ENCODE assay signal across 7 cellular contexts in genomic region chr12:94644622-94645021, GRCh38. TPM values are rescaled to one million over a fixed set of nuclear protein-coding genes. Genes with fewer than 3 reads are reported as not detected.
A peak's percentile ranks its signal among the peaks of the same experiment; 100 is the strongest.
DNase-seq lines count a peak whose midpoint lies in the region; ATAC-seq, FAIRE-seq and TF ChIP-seq lines count a peak whose summit lies in the region.

No MANE protein-coding gene starts in this region.

- CTCF ChIA-PET in GM12878 (lab: Yijun Ruan, JAX) = interaction anchor here (1.0 to 1.6 kb wide), 4 partner anchors 21 to 231 kb away, joined by 3 to 6 read pairs (median 3); no protein-coding TSS in a partner anchor
- CTCF ChIA-PET in naive thymus-derived CD4-positive, alpha-beta T cell (lab: Charles Lee) = interaction anchor here (0.6 kb wide), 1 partner anchor 197 kb away, joined by 3 read pairs; no protein-coding TSS in a partner anchor
- CTCF ChIA-PET in WTC11 (lab: Charles Lee) = no interaction called here

- no peak overlapping the region for H2AFZ ChIP-seq in GM12878 (ENCODE audit: control insufficient read depth, low read depth, low read length)

- no peak overlapping the region for H3K9ac ChIP-seq in GM12878 (ENCODE audit: control insufficient read depth, insufficient read depth, low read length)

- 0% methylated on average over 4 of the region's 4 CpGs for WGBS in GM12878 (ENCODE audit: insufficient coverage, insufficient replicate concordance, low lambda C conversion rate, missing lambda C conversion rate)

- peaks cover 27 to 87% (median 43%) of the 10 kb centered on the region in 5 donors for H3K27me3 Mint-ChIP-seq in naive thymus-derived CD4-positive, alpha-beta T cell
- H3K27me3 Mint-ChIP-seq in WTC11 (ENCODE audit: low read depth) = peaks cover 29% of the 10 kb centered on the region

- 0 out of 2 replicates have a peak, but pooled peaks cover 6% of the 10 kb centered on the region for H4K20me1 ChIP-seq in GM12878 (ENCODE audit: control insufficient read depth, insufficient read depth)

- SMC1A ChIA-PET in GM12878 (lab: Charles Lee; ENCODE audit: uncharacterized antibody, unreplicated experiment) = interaction anchor here (0.8 to 2.8 kb wide), 8 partner anchors 21 to 231 kb away, joined by 3 to 23 read pairs (median 4); no protein-coding TSS in a partner anchor

- POLR2A ChIA-PET in GM12878 (lab: Charles Lee) (interaction anchor here (0.6 to 1.3 kb wide), 4 partner anchors 21 to 119 kb away, joined by 3 to 8 read pairs (median 6); no protein-coding TSS in a partner anchor), WTC11 (lab: Charles Lee) (no interaction called here)
- POLR2A ChIA-PET in naive thymus-derived CD4-positive, alpha-beta T cell (lab: Charles Lee) = no interaction called here

- H3K36me3 Mint-ChIP-seq in naive thymus-derived CD4-positive, alpha-beta T cell = peaks cover 0 to 7% (median 2%) of the 10 kb centered on the region in 5 donors
- H3K36me3 Mint-ChIP-seq in WTC11 = no peaks in the 10 kb centered on the region

- no peaks in the 10 kb centered on the region for H3K9me3 ChIP-seq in GM12878 (replicated peaks; ENCODE audit: control insufficient read depth, insufficient read depth, low read length)
- no peaks in the 10 kb centered on the region for H3K9me3 ChIP-seq in naive thymus-derived CD4-positive, alpha-beta T cell (ENCODE audit: control insufficient read depth in 2 of 3, low read length in 3 of 3)

- H3K36me3 ChIP-seq in GM12878 (ENCODE audit: control insufficient read depth in 2 of 2, insufficient read depth in 2 of 2, low read length in 1 of 2) = no peaks in the 10 kb centered on the region
- no peaks in the 10 kb centered on the region for H3K36me3 ChIP-seq in naive thymus-derived CD4-positive, alpha-beta T cell (ENCODE audit: control insufficient read depth in 2 of 3, insufficient read depth in 3 of 3, low read length in 3 of 3)

- H3K9me3 Mint-ChIP-seq in naive thymus-derived CD4-positive, alpha-beta T cell = peaks cover 0 to 4% (median 0%) of the 10 kb centered on the region in 11 donors
- H3K9me3 Mint-ChIP-seq in WTC11 = no peaks in the 10 kb centered on the region

- BruUV-seq in GM12878 (replicated peaks; lab: Mats Ljungman, UMichigan) = no TSS peak

- no peak overlapping the region for H3K27ac Mint-ChIP-seq in naive thymus-derived CD4-positive, alpha-beta T cell
- H3K27ac Mint-ChIP-seq in WTC11 = no peak overlapping the region

- intact Hi-C loops in GM12878 (cut with micrococcal nuclease; ENCODE audit: unreplicated experiment) = loop anchor here (5.0 to 10.0 kb wide), 2 partner anchors 82 to 120 kb away; no protein-coding TSS in a partner anchor
- intact Hi-C loops in naive thymus-derived CD4-positive, alpha-beta T cell (cut with micrococcal nuclease) = loop anchor here (5.0 to 10.0 kb wide), 3 partner anchors 42 to 512 kb away; partner anchors contain the start of gene PLXNC1 (in 1 of the 2)

- TF ChIP-seq EP300 in GM12878 (IDR thresholded peaks at IDR 0.05; ENCODE audit: borderline replicate concordance in 1 of 2, control insufficient read depth in 1 of 2, low read depth in 2 of 2, low read length in 2 of 2) = no peak

- peak overlapping the region in 2 of 10 donors; percentile 30 to 67 for H3K4me3 Mint-ChIP-seq in naive thymus-derived CD4-positive, alpha-beta T cell
- H3K4me3 Mint-ChIP-seq in WTC11 = no peak overlapping the region

- in situ Hi-C loops in GM12878 (cut with MboI) = no loop called here

- no peaks in the 10 kb centered on the region for H3K27me3 ChIP-seq in GM12878 (replicated peaks in 1 of 2; ENCODE audit: control insufficient read depth in 2 of 2, insufficient read depth in 2 of 2, low read length in 1 of 2)
- peaks cover 3 to 11% of the 10 kb centered on the region in 2 donors for H3K27me3 ChIP-seq in naive thymus-derived CD4-positive, alpha-beta T cell (ENCODE audit: control insufficient read depth in 2 of 2, insufficient read depth in 2 of 2, low read length in 2 of 2)

- H3K4me3 ChIP-seq in GM12878 = no peak overlapping the region
- H3K4me3 ChIP-seq in naive thymus-derived CD4-positive, alpha-beta T cell (ENCODE audit: low read length) = no peak overlapping the region

- RAD21 ChIA-PET in GM12878 (lab: Charles Lee; ENCODE audit: unreplicated experiment) = interaction anchor here (1.1 to 9.0 kb wide), 2 partner anchors 22 to 40 kb away, joined by 4 to 68 read pairs; no protein-coding TSS in a partner anchor

- TF ChIP-seq POLR2A in GM12878 (IDR thresholded peaks at IDR 0.05; ENCODE audit: low read depth, low read length) = no peak

- peaks cover 32% of the 10 kb centered on the region for H3K4me1 ChIP-seq in GM12878 (ENCODE audit: control insufficient read depth, insufficient read depth, low read length)
- no peaks in the 10 kb centered on the region for H3K4me1 ChIP-seq in naive thymus-derived CD4-positive, alpha-beta T cell (ENCODE audit: control insufficient read depth in 2 of 2, insufficient read depth in 2 of 2, low read length in 2 of 2)

- no peak for TF ChIP-seq RAD21 in GM12878 (IDR thresholded peaks at IDR 0.05; ENCODE audit: insufficient read depth, low read depth, low read length)

- no peak for TF ChIP-seq CTCF in GM12878 (IDR thresholded peaks at IDR 0.05 in 2 of 3, conservative IDR thresholded peaks at IDR 0.05 in 1 of 3; ENCODE audit: control insufficient read depth in 2 of 3, extremely low read depth in 1 of 3, insufficient read depth in 1 of 3, low read depth in 3 of 3, low read length in 3 of 3)
- TF ChIP-seq CTCF in WTC11 (IDR thresholded peaks at IDR 0.05) = no peak

- peak; percentile 49 for DNase-seq in GM12878 (ENCODE audit: low read depth, low spot score)
- DNase-seq in naive thymus-derived CD4-positive, alpha-beta T cell = no peak
- no peak for DNase-seq in SHP77 (lab: John Stamatoyannopoulos, UW)
- no peak for DNase-seq in HUDEP-2 (lab: John Stamatoyannopoulos, UW; ENCODE audit: unreplicated experiment in 76 of 76)
- no peak for DNase-seq in WTC11 (ENCODE audit: low spot score)

- ATAC-seq in GM19324 (IDR thresholded peaks at IDR 0.05; ENCODE audit: low FRiP score, unreplicated experiment) (peak; percentile 30), HG03378 (IDR thresholded peaks at IDR 0.05; ENCODE audit: unreplicated experiment) (peak; percentile 41), GM12878 (peak; percentile 76), WTC11 (no peak)
- ATAC-seq in naive thymus-derived CD4-positive, alpha-beta T cell = peak; percentile 71

- peaks cover 14 to 45% (median 24%) of the 10 kb centered on the region in 7 donors for H3K4me1 Mint-ChIP-seq in naive thymus-derived CD4-positive, alpha-beta T cell
- H3K4me1 Mint-ChIP-seq in WTC11 = peaks cover 7% of the 10 kb centered on the region

- H3K27ac ChIP-seq in GM12878 (ENCODE audit: control insufficient read depth, insufficient read depth) = no peak overlapping the region
- no peak overlapping the region for H3K27ac ChIP-seq in naive thymus-derived CD4-positive, alpha-beta T cell (ENCODE audit: low read depth, low read length)

- H3K4me2 ChIP-seq in GM12878 (ENCODE audit: control insufficient read depth, insufficient read depth) = peak overlapping the region; percentile 46

- no peak for FAIRE-seq in GM12878 (lab: Jason Lieb, UNC)

- peaks cover 11% of the 10 kb centered on the region for H3K79me2 ChIP-seq in GM12878 (ENCODE audit: control insufficient read depth, insufficient read depth, low read length)

TF ChIP-seq in GM12878, 131 proteins besides CTCF, POLR2A, EP300 and RAD21 (continues in another document):
- TF ChIP-seq CREB1 (IDR thresholded peaks at IDR 0.05; ENCODE audit: low read depth) (peak; percentile 48; the same call in 1 of the 2 replicates), TBL1XR1 (IDR thresholded peaks at IDR 0.05; ENCODE audit: low read depth, low read length) (no peak)

TF ChIP-seq in WTC11, 78 proteins besides CTCF, POLR2A, EP300 and RAD21:
- TF ChIP-seq NR2C2 (CRISPR knock-in tag; IDR thresholded peaks at IDR 0.05) (no peak), USF1 (CRISPR knock-in tag; IDR thresholded peaks at IDR 0.05) (no peak)

RNA-seq across cellular contexts. Expression of gene TMCC3, which starts 5.7 kb away (rescaled TPM):
- total RNA-seq in GM12878 (2013; cell fraction: nucleolus; rRNA removed) = 35.4 and 38.9 TPM in 2 replicates
- total RNA-seq in GM12878 (2014; rRNA removed) (12.4 and 14.2 TPM in 2 replicates), GM12878 (2014; rRNA removed; fragmentation: Illumina TruSeq; extraction: Trizol) (12.4 and 12.5 TPM in 2 replicates), GM12878 (2021) (20.5 and 22.5 TPM in 2 replicates), WTC11 (2021) (2.0 to 2.4 TPM (median 2.2 TPM) in 3 replicates)
- 7.7 TPM for polyA plus RNA-seq in GM12878 (2011; ENCODE audit: low read depth)
- polyA plus RNA-seq in GM12878 (2011; rRNA removed) (29.8 and 32.5 TPM in 2 replicates), GM12878 (2014; fragmentation: Illumina TruSeq; extraction: Trizol) (17.0 and 17.1 TPM in 2 replicates), GM12878 (2014; fragmentation: Nextera tagmentation; extraction: Ambion mirVana) (1 to 10 TPM; 5.8 to 6.5 TPM), GM12878 (2014; rRNA removed) (11.1 and 12.7 TPM in 2 replicates), GM12878 (2016; fragmentation: Nextera tagmentation; extraction: Ambion mirVana) (10 to 100 TPM in 1 of 2 experiments, 1 to 10 TPM in 1; 9.0 to 13.2 TPM)
- polyA plus RNA-seq in GM12878 (2011; cell fraction: cytosol; rRNA removed) = 21.1 and 22.9 TPM in 2 replicates
- 17.9 and 19.0 TPM in 2 replicates for polyA plus RNA-seq in GM12878 (2011; cell fraction: nucleus; rRNA removed)
- polyA plus RNA-seq in GM12878 (2012) = 9.7 and 12.6 TPM in 2 replicates
- polyA minus RNA-seq in GM12878 (2011; rRNA and poly(A)+ RNA removed) = 50.0 and 53.8 TPM in 2 replicates
- 12.6 and 13.5 TPM in 2 replicates for polyA minus RNA-seq in GM12878 (2011; cell fraction: cytosol; rRNA and poly(A)+ RNA removed)
- 11.5 and 17.8 TPM in 2 replicates for polyA minus RNA-seq in GM12878 (2011; cell fraction: nucleus; rRNA and poly(A)+ RNA removed)
- total RNA-seq in naive thymus-derived CD4-positive, alpha-beta T cell = 1 to 10 TPM in 2 of 5 experiments, under 1 TPM in 3; 0.08 to 9.7 (median 0.10) TPM
- polyA plus RNA-seq in naive thymus-derived CD4-positive, alpha-beta T cell = not detected
